ENCODE assay signal across 8 cellular contexts in the genomic region with DNA sequence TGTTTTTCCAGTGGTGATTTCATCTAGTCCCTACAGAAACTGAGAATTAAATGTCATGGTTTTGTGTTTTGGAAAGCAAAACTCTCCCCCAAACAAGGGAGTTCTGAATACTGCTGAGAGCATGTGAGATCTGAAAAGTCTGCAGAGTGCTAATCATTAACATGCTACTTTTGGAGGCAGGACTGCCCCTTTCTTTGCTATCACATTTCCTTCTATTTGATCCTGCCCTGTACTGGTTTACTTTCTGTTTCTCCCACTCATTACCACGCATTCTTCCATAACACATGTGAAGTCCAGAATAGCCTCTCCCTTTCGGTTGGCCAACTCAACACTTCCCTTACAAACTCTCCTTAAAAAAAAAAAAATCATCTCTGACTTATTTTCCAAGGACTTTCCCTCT.
DNase-seq lines count a peak whose midpoint lies in the region; ATAC-seq and TF ChIP-seq lines count a peak whose summit lies in the region.

No MANE protein-coding gene starts in this region.

- CTCF ChIA-PET in A673 (lab: Charles Lee), result no interaction called here
- CTCF ChIA-PET in MCF 10A (lab: Yijun Ruan, JAX), result interaction anchor here (1.5 kb wide), 1 partner anchor 12 kb away, joined by 6 read pairs; no protein-coding TSS in a partner anchor

- H3K4me1 ChIP-seq in A673 (ENCODE audit: insufficient read depth, low read length, poor library complexity, severe bottlenecking), result peaks cover 56% of the 10 kb centered on the region
- peaks cover 60% of the 10 kb centered on the region for H3K4me1 ChIP-seq in mesodermal cell (ENCODE audit: control insufficient read depth, insufficient read depth, low read length, poor library complexity, severe bottlenecking)

- peak overlapping the region; percentile 89 for H3K27ac Mint-ChIP-seq in MCF 10A (ENCODE audit: low read depth, unreplicated experiment)

- H3K9me3 ChIP-seq in A673 (ENCODE audit: low read depth, low read length, poor library complexity, severe bottlenecking), result no peaks in the 10 kb centered on the region
- no peaks in the 10 kb centered on the region for H3K9me3 ChIP-seq in mesodermal cell (ENCODE audit: control insufficient read depth, low read length)

- DNase-seq in A673 (ENCODE audit: low spot score) (peak; percentile 48), MCF 10A (ENCODE audit: unreplicated experiment) (peak; percentile 79), DMS79 (lab: John Stamatoyannopoulos, UW) (no peak), GM20000 (ENCODE audit: low spot score) (no peak), inferior parietal cortex (ENCODE audit: extremely low spot score) (no peak)

- H3K27me3 ChIP-seq in A673 (replicated peaks; ENCODE audit: insufficient read depth, low read depth, low read length, poor library complexity), result no peaks in the 10 kb centered on the region

- H3K36me3 Mint-ChIP-seq in MCF 10A (ENCODE audit: insufficient read depth, unreplicated experiment), result peaks cover 9% of the 10 kb centered on the region

- POLR2A ChIA-PET in A673 (lab: Charles Lee; ENCODE audit: low non-redundant PET) (no interaction called here), MCF 10A (lab: Yijun Ruan, JAX) (interaction anchor here (0.6 to 20.8 kb wide), 5 partner anchors 12 to 1128 kb away, joined by 3 to 446 read pairs (median 15); partner anchors contain the start of gene GADD45A)

- peak overlapping the region; percentile 65 for H3K4me3 Mint-ChIP-seq in MCF 10A (ENCODE audit: unreplicated experiment)

- peak; percentile 87 for ATAC-seq in GM19452 (IDR thresholded peaks at IDR 0.05; ENCODE audit: unreplicated experiment)
- ATAC-seq in HG03457 (IDR thresholded peaks at IDR 0.05; ENCODE audit: unreplicated experiment), result peak; percentile 81

- 57% methylated on average over 1 of the region's 2 CpGs; no CpG with 5 or more reads in 1 of the 2 experiments for WGBS in mesodermal cell (ENCODE audit: insufficient coverage in 2 of 2), 2 experiments

- peaks cover 58% of the 10 kb centered on the region for H3K4me1 Mint-ChIP-seq in MCF 10A (ENCODE audit: insufficient read depth, unreplicated experiment)

- H3K27ac ChIP-seq in A673 (ENCODE audit: low read depth, low read length, poor library complexity, severe bottlenecking) (peak overlapping the region; percentile 52), mesodermal cell (ENCODE audit: low read depth, low read length, severe bottlenecking) (peak overlapping the region; percentile 54)

- H3K36me3 ChIP-seq in A673 (ENCODE audit: insufficient read depth, low read length, poor library complexity, severe bottlenecking) (no peaks in the 10 kb centered on the region), mesodermal cell (ENCODE audit: control insufficient read depth, insufficient read depth, low read length) (no peaks in the 10 kb centered on the region)

- TF ChIP-seq CTCF in A673 (conservative IDR thresholded peaks at IDR 0.05; ENCODE audit: low read depth, low read length) (no peak), MCF 10A (IDR thresholded peaks at IDR 0.05; ENCODE audit: unreplicated experiment) (no peak), GM20000 (IDR thresholded peaks at IDR 0.05; ENCODE audit: extremely low read depth, missing control alignments) (no peak)

- H3K4me3 ChIP-seq in A673 (ENCODE audit: low read depth, low read length, poor library complexity, severe bottlenecking) (no peak overlapping the region), mesodermal cell (ENCODE audit: extremely low read depth, insufficient read depth, low read length, poor library complexity, severe bottlenecking) (no peak overlapping the region)

- H3K27me3 Mint-ChIP-seq in MCF 10A (ENCODE audit: insufficient read depth, unreplicated experiment), result no peaks in the 10 kb centered on the region

- BruUV-seq in A673 (replicated peaks; lab: Mats Ljungman, UMichigan) (no TSS peak), MCF 10A (replicated peaks; lab: Mats Ljungman, UMichigan) (no TSS peak)

- intact Hi-C loops in A673 (cut with micrococcal nuclease; ENCODE audit: unreplicated experiment), result no loop called here
- intact Hi-C loops in MCF 10A (cut with micrococcal nuclease), result loop anchor here (1.0 to 2.0 kb wide), 3 partner anchors 12 to 40 kb away; no protein-coding TSS in a partner anchor

- H3K9me3 Mint-ChIP-seq in MCF 10A (ENCODE audit: unreplicated experiment), result no peaks in the 10 kb centered on the region

Comparison
In these comparisons a context has a peak if more than half of its experiments do, and no peak if none do; other contexts are left out.
1. DNase-seq: peak in A673 (single experiment) and MCF 10A (single experiment); none in DMS79 (single experiment), GM20000 (single experiment) and inferior parietal cortex (single experiment).